13 cellular contexts compared by ENCODE assay signal in genomic region chr21:31612889-31613785, GRCh38. TPM values are rescaled to one million over a fixed set of nuclear protein-coding genes. Genes with fewer than 3 reads are reported as not detected.
DNase-seq lines count a peak whose midpoint lies in the region; FAIRE-seq and TF ChIP-seq lines count a peak whose summit lies in the region.
"Had no signal": no experiment of that assay in that cellular context is flagged by ENCODE, and none has a peak within 500 bp of the region (broad histone marks: within the 10 kb centered on the region; RNA-seq: fewer than 3 reads in every experiment).

No MANE protein-coding gene starts in this region.

- H3K4me3 Mint-ChIP-seq in endodermal cell: no peak overlapping the region
- no peak overlapping the region for H3K4me3 Mint-ChIP-seq in activated CD4-positive, alpha-beta T cell treated with anti-CD3 and anti-CD28 coated beads, Interleukin-2, amount 10 ng/mL, durations not matched to agents 7 days and 5 days

- H3K36me3 ChIP-seq in BLaER1 treated with 17β-estradiol and CSF1 and Interleukin-3, amounts not matched to agents 10 nM and 100 nM: peaks cover 0 to 6% (median 0%) of the 10 kb centered on the region in 11 experiments; a peak in 1 of 22 replicates
- H3K36me3 ChIP-seq in endodermal cell (ENCODE audit: control insufficient read depth, insufficient read depth, low read length) (no peaks in the 10 kb centered on the region), neuron (ENCODE audit: insufficient read depth, low read length) (no peaks in the 10 kb centered on the region)
- H3K36me3 ChIP-seq: gastrocnemius medialis had no signal

- H3K4me2 ChIP-seq in BLaER1 treated with 17β-estradiol and CSF1 and Interleukin-3, amounts not matched to agents 10 nM and 100 nM: peak overlapping the region; percentile 74 to 90 (median 82)

- H3K27me3 ChIP-seq in BLaER1 treated with 17β-estradiol and CSF1 and Interleukin-3, amounts not matched to agents 10 nM and 100 nM: no peaks in the 10 kb centered on the region
- H3K27me3 ChIP-seq in endodermal cell (ENCODE audit: control insufficient read depth, insufficient read depth, low read length, poor library complexity, severe bottlenecking) (no peaks in the 10 kb centered on the region), neuron (ENCODE audit: insufficient read depth, low read length) (no peaks in the 10 kb centered on the region)
- H3K27me3 ChIP-seq: testis had no signal

- H3K36me3 Mint-ChIP-seq in endodermal cell (ENCODE audit: low read depth): no peaks in the 10 kb centered on the region
- H3K36me3 Mint-ChIP-seq in activated CD4-positive, alpha-beta T cell treated with anti-CD3 and anti-CD28 coated beads, Interleukin-2, amount 10 ng/mL, durations not matched to agents 7 days and 5 days (ENCODE audit: low read depth): no peaks in the 10 kb centered on the region

- no peaks in the 10 kb centered on the region for H3K4me1 Mint-ChIP-seq in endodermal cell
- H3K4me1 Mint-ChIP-seq in activated CD4-positive, alpha-beta T cell treated with anti-CD3 and anti-CD28 coated beads, Interleukin-2, amount 10 ng/mL, durations not matched to agents 7 days and 5 days: peaks cover 2% of the 10 kb centered on the region

- peaks cover 18 to 30% (median 21%) of the 10 kb centered on the region in 11 experiments for H3K9me3 ChIP-seq in BLaER1 treated with 17β-estradiol and CSF1 and Interleukin-3, amounts not matched to agents 10 nM and 100 nM (replicated peaks in 1 of 11)
- H3K9me3 ChIP-seq in endodermal cell (ENCODE audit: control insufficient read depth, low read length) (peaks cover 5% of the 10 kb centered on the region), neuron (ENCODE audit: low read length) (no peaks in the 10 kb centered on the region)
- H3K9me3 ChIP-seq: gastrocnemius medialis, testis had no signal

- H3K27ac ChIP-seq in BLaER1 treated with 17β-estradiol and CSF1 and Interleukin-3, amounts not matched to agents 10 nM and 100 nM: peak overlapping the region in 10 of 11 experiments; percentile 17 to 76 (median 64); a peak in 20 of 22 replicates
- H3K27ac ChIP-seq in endodermal cell (ENCODE audit: low read depth, low read length) (peak overlapping the region; percentile 80), coronary artery (no peak overlapping the region)
- H3K27ac ChIP-seq: gastrocnemius medialis, testis had no signal

- H3K9me3 Mint-ChIP-seq in endodermal cell: peaks cover 25% of the 10 kb centered on the region
- peaks cover 15% of the 10 kb centered on the region for H3K9me3 Mint-ChIP-seq in activated CD4-positive, alpha-beta T cell treated with anti-CD3 and anti-CD28 coated beads, Interleukin-2, amount 10 ng/mL, durations not matched to agents 7 days and 5 days

- POLR2A ChIA-PET in activated CD4-positive, alpha-beta T cell treated with anti-CD3 and anti-CD28 coated beads, Interleukin-2, amount 10 ng/mL, durations not matched to agents 7 days and 5 days (lab: Charles Lee): no interaction called here

- FAIRE-seq in RCC 7860 (lab: Jason Lieb, UNC): no peak
- FAIRE-seq: GM18507 had no signal

- peak overlapping the region; percentile 13 for H2AFZ ChIP-seq in neuron (ENCODE audit: low read depth, low read length)

- no peaks in the 10 kb centered on the region for H4K20me1 ChIP-seq in BLaER1 treated with 17β-estradiol and CSF1 and Interleukin-3, amounts not matched to agents 10 nM and 100 nM

- H3K9ac ChIP-seq in BLaER1 treated with 17β-estradiol and CSF1 and Interleukin-3, amounts not matched to agents 10 nM and 100 nM: peak overlapping the region; percentile 5 to 67 (median 55); a peak in 19 of 22 replicates
- no peak overlapping the region for H3K9ac ChIP-seq in endodermal cell (ENCODE audit: extremely low read depth, low read length, poor library complexity, severe bottlenecking)

- CTCF ChIA-PET in activated CD4-positive, alpha-beta T cell treated with anti-CD3 and anti-CD28 coated beads, Interleukin-2, amount 10 ng/mL, durations not matched to agents 7 days and 5 days (lab: Charles Lee): interaction anchor here (0.7 kb wide), 2 partner anchors 54 to 248 kb away, joined by 3 to 5 read pairs; no protein-coding TSS in a partner anchor

- H3K4me1 ChIP-seq in BLaER1 treated with 17β-estradiol and CSF1 and Interleukin-3, amounts not matched to agents 10 nM and 100 nM: peaks cover 29 to 54% (median 49%) of the 10 kb centered on the region in 10 experiments
- no peaks in the 10 kb centered on the region for H3K4me1 ChIP-seq in endodermal cell (ENCODE audit: control insufficient read depth, insufficient read depth, low read length)
- peaks cover 11% of the 10 kb centered on the region for H3K4me1 ChIP-seq in neuron (ENCODE audit: insufficient read depth, low read length)
- H3K4me1 ChIP-seq: gastrocnemius medialis, testis had no signal

- H3K27ac Mint-ChIP-seq in endodermal cell: no peak overlapping the region
- H3K27ac Mint-ChIP-seq in activated CD4-positive, alpha-beta T cell treated with anti-CD3 and anti-CD28 coated beads, Interleukin-2, amount 10 ng/mL, durations not matched to agents 7 days and 5 days: no peak overlapping the region

- peak; percentile 15 for DNase-seq in KG1 (lab: John Stamatoyannopoulos, UW)
- DNase-seq in endodermal cell: no peak
- DNase-seq in coronary artery (ENCODE audit: low spot score): no peak
- no peak for DNase-seq in HT-29 (ENCODE audit: low spot score)
- DNase-seq in RCC 7860 (ENCODE audit: low spot score): no peak
- no peak for DNase-seq in activated CD4-positive, alpha-beta T cell treated with anti-CD3 and anti-CD28 coated beads, Interleukin-2, amount 10 ng/mL, durations not matched to agents 7 days and 5 days
- DNase-seq: central memory CD4-positive, alpha-beta T cell; gastrocnemius medialis; left ventricle myocardium superior; testis had no signal

- peak overlapping the region in 8 of 10 experiments; percentile 14 to 45 (median 32); a peak in 11 of 20 replicates for H3K4me3 ChIP-seq in BLaER1 treated with 17β-estradiol and CSF1 and Interleukin-3, amounts not matched to agents 10 nM and 100 nM
- no peak overlapping the region for H3K4me3 ChIP-seq in endodermal cell (ENCODE audit: low read length)
- peak overlapping the region; percentile 6 for H3K4me3 ChIP-seq in neuron (ENCODE audit: low read length)
- H3K4me3 ChIP-seq in coronary artery: no peak overlapping the region
- H3K4me3 ChIP-seq: gastrocnemius medialis, testis had no signal

- TF ChIP-seq CTCF in endodermal cell (conservative IDR thresholded peaks at IDR 0.05) (no peak), coronary artery (IDR thresholded peaks at IDR 0.05) (no peak)

- 80 to 86% methylated on average over 17 to 22 of the region's 22 CpGs for WGBS in endodermal cell (ENCODE audit: insufficient coverage in 1 of 2, insufficient read length in 1 of 2), 2 experiments

- peaks cover 3% of the 10 kb centered on the region for H3K27me3 Mint-ChIP-seq in endodermal cell (ENCODE audit: insufficient read depth)
- peaks cover 9% of the 10 kb centered on the region for H3K27me3 Mint-ChIP-seq in activated CD4-positive, alpha-beta T cell treated with anti-CD3 and anti-CD28 coated beads, Interleukin-2, amount 10 ng/mL, durations not matched to agents 7 days and 5 days

RNA-seq across cellular contexts. Expression of gene SOD1, which starts 46.4 kb away (rescaled TPM):
- 100 to 1,000 TPM; 185 to 234 TPM for total RNA-seq in endodermal cell
- polyA plus RNA-seq in endodermal cell (2013, experiment 1 of 2): 192 TPM
- polyA plus RNA-seq in endodermal cell (2013, experiment 2 of 2): 170 TPM
- total RNA-seq in HT-29 (2014; rRNA removed; shearing (Covaris generic)): 118 and 126 TPM in 2 replicates
- total RNA-seq in activated CD4-positive, alpha-beta T cell treated with anti-CD3 and anti-CD28 coated beads, Interleukin-2, amount 10 ng/mL, durations not matched to agents 7 days and 5 days: 100 to 1,000 TPM; 223 to 231 TPM

Comparison
In these comparisons a context has a peak if more than half of its experiments do, and no peak if none do; other contexts are left out.
1. H3K27ac ChIP-seq: peak in BLaER1 treated with 17β-estradiol and CSF1 and Interleukin-3, amounts not matched to agents 10 nM and 100 nM (10 of 11) and endodermal cell (single experiment); none in coronary artery (0 of 2).
2. H3K4me3 ChIP-seq: peak in BLaER1 treated with 17β-estradiol and CSF1 and Interleukin-3, amounts not matched to agents 10 nM and 100 nM (8 of 10) and neuron (single experiment); none in endodermal cell (single experiment) and coronary artery (single experiment).